Comparison of ENCODE assay signal across 20 cellular contexts in the genomic region with DNA sequence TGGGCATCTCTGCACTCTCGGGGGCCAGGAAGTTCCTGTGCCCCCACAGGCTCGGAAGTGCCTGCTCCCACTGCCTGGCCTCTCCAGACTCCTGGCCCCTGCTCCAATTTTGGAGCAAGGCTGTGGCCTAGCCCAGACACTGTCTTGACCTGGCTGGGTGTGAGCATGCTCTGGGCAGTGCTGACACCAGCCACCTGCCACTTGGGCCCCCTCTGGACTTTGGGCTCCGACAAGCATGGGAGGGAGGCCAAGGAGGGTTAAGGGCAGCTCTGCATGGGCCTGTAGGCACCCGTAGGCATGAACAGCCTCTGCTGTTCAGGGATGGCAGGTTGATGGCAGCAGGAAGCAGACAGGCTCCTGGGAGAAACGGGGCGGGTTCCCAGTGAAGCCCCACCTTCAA. TPM values are rescaled to one million over a fixed set of nuclear protein-coding genes. Genes with fewer than 3 reads are reported as not detected.
A peak's percentile ranks its signal among the peaks of the same experiment; 100 is the strongest.
DNase-seq lines count a peak whose midpoint lies in the region; ATAC-seq and TF ChIP-seq lines count a peak whose summit lies in the region.
"Had no signal": no experiment of that assay in that cellular context is flagged by ENCODE, and none has a peak within 500 bp of the region (broad histone marks: within the 10 kb centered on the region; RNA-seq: fewer than 3 reads in every experiment).

No MANE protein-coding gene starts in this region.

- H3K14ac ChIP-seq in mesenchymal stem cell (ENCODE audit: low read length in 2 of 2): no peak overlapping the region

- no peak overlapping the region for H3K4me3 Mint-ChIP-seq in stimulated activated naive CD8-positive, alpha-beta T cell treated with anti-CD3 and anti-CD28 coated beads, Interleukin-15, amount 100 ng/mL, for 72 hours
- H3K4me3 Mint-ChIP-seq: B cell; CD4-positive, CD25-positive, alpha-beta regulatory T cell; CD8-positive, alpha-beta T cell; HFFc6 had no signal

- no peak overlapping the region for H3K18ac ChIP-seq in mesenchymal stem cell (ENCODE audit: low read depth in 1 of 2, low read length in 2 of 2)

- H2BK5ac ChIP-seq in mesenchymal stem cell (ENCODE audit: low read depth, low read length, poor library complexity, severe bottlenecking): no peak overlapping the region

- no peak overlapping the region for H2BK120ac ChIP-seq in mesenchymal stem cell (ENCODE audit: low read depth, low read length)

- no peak for TF ChIP-seq EP300 in upper lobe of left lung (IDR thresholded peaks at IDR 0.05)

- H3K27me3 ChIP-seq in mesenchymal stem cell (ENCODE audit: control insufficient read depth in 1 of 2, insufficient read depth in 1 of 2, low read length in 2 of 2) (no peaks in the 10 kb centered on the region), upper lobe of left lung (no peaks in the 10 kb centered on the region)
- H3K27me3 ChIP-seq: BLaER1 had no signal

- no peak for TF ChIP-seq POLR2A in upper lobe of left lung (IDR thresholded peaks at IDR 0.05)

- H3K4me1 ChIP-seq in mesenchymal stem cell (ENCODE audit: control insufficient read depth, insufficient read depth, low read depth, low read length) (no peaks in the 10 kb centered on the region), upper lobe of left lung (no peaks in the 10 kb centered on the region)

- peaks cover 0 to 5% of the 10 kb centered on the region in 2 experiments for H3K36me3 ChIP-seq in mesenchymal stem cell (ENCODE audit: control insufficient read depth in 1 of 2, insufficient read depth in 2 of 2, low read depth in 1 of 2, low read length in 2 of 2)
- H3K36me3 ChIP-seq in upper lobe of left lung: no peaks in the 10 kb centered on the region
- H3K36me3 ChIP-seq: BLaER1, HAP-1 had no signal

- no peak overlapping the region for H3K4me3 ChIP-seq in mesenchymal stem cell (ENCODE audit: insufficient read depth in 1 of 2, low read depth in 1 of 2, low read length in 2 of 2)
- H3K4me3 ChIP-seq in upper lobe of left lung: no peak overlapping the region
- H3K4me3 ChIP-seq: BLaER1, GM12878, HAP-1 had no signal

- peak overlapping the region in 1 of 2 experiments; percentile 56 for H2BK12ac ChIP-seq in mesenchymal stem cell (ENCODE audit: low read length in 2 of 2)

- no peak overlapping the region for H3K4ac ChIP-seq in mesenchymal stem cell (ENCODE audit: low read depth in 1 of 2, low read length in 2 of 2)

- no peak overlapping the region for H3K23ac ChIP-seq in mesenchymal stem cell (ENCODE audit: low read length in 2 of 2)

- no peak for TF ChIP-seq CTCF in upper lobe of left lung (IDR thresholded peaks at IDR 0.05)

- H4K91ac ChIP-seq in mesenchymal stem cell (ENCODE audit: low read length): peak overlapping the region; percentile 73

- no peak overlapping the region for H3K9ac ChIP-seq in mesenchymal stem cell (ENCODE audit: low read length)
- H3K9ac ChIP-seq: BLaER1 had no signal

- H3K27ac ChIP-seq in mesenchymal stem cell (ENCODE audit: low read length, poor library complexity, severe bottlenecking) (no peak overlapping the region), upper lobe of left lung (no peak overlapping the region)
- H3K27ac ChIP-seq: 22Rv1, BLaER1, C4-2B had no signal

- DNase-seq in stimulated activated naive CD8-positive, alpha-beta T cell treated with anti-CD3 and anti-CD28 coated beads, Interleukin-15, Interleukin-2, amounts not matched to agents 100 U/mL and 50 U/mL, for 24 hours: no peak
- DNase-seq in stimulated activated naive CD8-positive, alpha-beta T cell treated with anti-CD3 and anti-CD28 coated beads, Interleukin-15, amount 100 ng/mL, for 72 hours: no peak
- no peak for DNase-seq in mesenchymal stem cell
- peak in 1 of 2 donors; percentile 37 for DNase-seq in upper lobe of left lung
- DNase-seq in LoVo (ENCODE audit: low spot score): no peak
- DNase-seq: Caco-2; CD4-positive, CD25-positive, alpha-beta regulatory T cell; CD8-positive, alpha-beta T cell; DMS153; EL; GDM1; GOT3; HFFc6 had no signal

- H3K27me3 Mint-ChIP-seq in stimulated activated naive CD8-positive, alpha-beta T cell treated with anti-CD3 and anti-CD28 coated beads, Interleukin-15, amount 100 ng/mL, for 72 hours: no peaks in the 10 kb centered on the region
- H3K27me3 Mint-ChIP-seq: B cell; CD4-positive, CD25-positive, alpha-beta regulatory T cell had no signal

- H3K9me3 Mint-ChIP-seq in stimulated activated naive CD8-positive, alpha-beta T cell treated with anti-CD3 and anti-CD28 coated beads, Interleukin-15, amount 100 ng/mL, for 72 hours: peaks cover 0 to 5% of the 10 kb centered on the region in 2 donors
- H3K9me3 Mint-ChIP-seq: CD8-positive, alpha-beta T cell; HFFc6 had no signal

- H3K27ac Mint-ChIP-seq in stimulated activated naive CD8-positive, alpha-beta T cell treated with anti-CD3 and anti-CD28 coated beads, Interleukin-15, amount 100 ng/mL, for 72 hours: no peak overlapping the region
- H3K27ac Mint-ChIP-seq: B cell; CD4-positive, CD25-positive, alpha-beta regulatory T cell; CD8-positive, alpha-beta T cell; HFFc6 had no signal

- H3K4me2 ChIP-seq in mesenchymal stem cell (ENCODE audit: low read length, poor library complexity, severe bottlenecking): no peak overlapping the region
- H3K4me2 ChIP-seq: BLaER1 had no signal

- H2BK15ac ChIP-seq in mesenchymal stem cell (ENCODE audit: low read depth, poor library complexity, severe bottlenecking): peak overlapping the region; percentile 19

- H3K79me1 ChIP-seq in mesenchymal stem cell (replicated peaks; ENCODE audit: low read length, poor library complexity, severe bottlenecking): no peaks in the 10 kb centered on the region

- ATAC-seq in stimulated activated naive CD8-positive, alpha-beta T cell treated with anti-CD3 and anti-CD28 coated beads, Interleukin-15, Interleukin-2, amounts not matched to agents 100 U/mL and 50 U/mL, for 24 hours: peak; percentile 14
- no peak for ATAC-seq in stimulated activated naive CD8-positive, alpha-beta T cell treated with anti-CD3 and anti-CD28 coated beads, Interleukin-15, amount 100 ng/mL, for 72 hours
- ATAC-seq in upper lobe of left lung (ENCODE audit: low FRiP score in 2 of 2): peak; percentile 17 to 49
- no peak for ATAC-seq in GM19395 (IDR thresholded peaks at IDR 0.05; ENCODE audit: unreplicated experiment)
- ATAC-seq: CD8-positive, alpha-beta T cell; GM12878 had no signal

- H2AK5ac ChIP-seq in mesenchymal stem cell (ENCODE audit: low read length, severe bottlenecking): no peak overlapping the region

- no peak overlapping the region for H2AFZ ChIP-seq in mesenchymal stem cell (ENCODE audit: low read depth, low read length)

- 96% methylated on average over 4 of the region's 6 CpGs for WGBS in mesenchymal stem cell
- 98 to 100% methylated on average over 2 to 6 of the region's 6 CpGs for WGBS in upper lobe of left lung, 2 donors

- H3K4me1 Mint-ChIP-seq in stimulated activated naive CD8-positive, alpha-beta T cell treated with anti-CD3 and anti-CD28 coated beads, Interleukin-15, amount 100 ng/mL, for 72 hours: peaks cover 13% of the 10 kb centered on the region

- H3K9me3 ChIP-seq in mesenchymal stem cell (ENCODE audit: control insufficient read depth, low read length): no peaks in the 10 kb centered on the region
- H3K9me3 ChIP-seq in upper lobe of left lung: no peaks in the 10 kb centered on the region
- H3K9me3 ChIP-seq: HAP-1 had no signal

- H4K8ac ChIP-seq in mesenchymal stem cell (ENCODE audit: low read length): no peak overlapping the region

RNA-seq across cellular contexts. Expression of a gene that starts 26.0 kb away (rescaled TPM):
- polyA plus RNA-seq in mesenchymal stem cell (2013, experiment 1 of 2): 19.8 TPM
- polyA plus RNA-seq in mesenchymal stem cell (2013, experiment 2 of 2): 20.5 TPM
- total RNA-seq in upper lobe of left lung: 10 to 100 TPM; 27.7 to 70.1 (median 32.9) TPM

RNA-seq across cellular contexts. Expression of a gene that starts 48.9 kb away (rescaled TPM):
- 23.3 TPM for polyA plus RNA-seq in mesenchymal stem cell (2013, experiment 1 of 2)
- polyA plus RNA-seq in mesenchymal stem cell (2013, experiment 2 of 2): 25.7 TPM
- 10 to 100 TPM in 5 of 6 donors, 1 to 10 TPM in 1; 8.4 to 37.2 (median 26.2) TPM for total RNA-seq in upper lobe of left lung

Comparison
In these comparisons a context has a peak if more than half of its experiments do, and no peak if none do; other contexts are left out.
1. ATAC-seq: peak in stimulated activated naive CD8-positive, alpha-beta T cell treated with anti-CD3 and anti-CD28 coated beads, Interleukin-15, Interleukin-2, amounts not matched to agents 100 U/mL and 50 U/mL, for 24 hours (single experiment) and upper lobe of left lung (2 of 2); none in stimulated activated naive CD8-positive, alpha-beta T cell treated with anti-CD3 and anti-CD28 coated beads, Interleukin-15, amount 100 ng/mL, for 72 hours (single experiment) and GM19395 (single experiment).